ENCODE assay signal across 9 cellular contexts in the genomic region with DNA sequence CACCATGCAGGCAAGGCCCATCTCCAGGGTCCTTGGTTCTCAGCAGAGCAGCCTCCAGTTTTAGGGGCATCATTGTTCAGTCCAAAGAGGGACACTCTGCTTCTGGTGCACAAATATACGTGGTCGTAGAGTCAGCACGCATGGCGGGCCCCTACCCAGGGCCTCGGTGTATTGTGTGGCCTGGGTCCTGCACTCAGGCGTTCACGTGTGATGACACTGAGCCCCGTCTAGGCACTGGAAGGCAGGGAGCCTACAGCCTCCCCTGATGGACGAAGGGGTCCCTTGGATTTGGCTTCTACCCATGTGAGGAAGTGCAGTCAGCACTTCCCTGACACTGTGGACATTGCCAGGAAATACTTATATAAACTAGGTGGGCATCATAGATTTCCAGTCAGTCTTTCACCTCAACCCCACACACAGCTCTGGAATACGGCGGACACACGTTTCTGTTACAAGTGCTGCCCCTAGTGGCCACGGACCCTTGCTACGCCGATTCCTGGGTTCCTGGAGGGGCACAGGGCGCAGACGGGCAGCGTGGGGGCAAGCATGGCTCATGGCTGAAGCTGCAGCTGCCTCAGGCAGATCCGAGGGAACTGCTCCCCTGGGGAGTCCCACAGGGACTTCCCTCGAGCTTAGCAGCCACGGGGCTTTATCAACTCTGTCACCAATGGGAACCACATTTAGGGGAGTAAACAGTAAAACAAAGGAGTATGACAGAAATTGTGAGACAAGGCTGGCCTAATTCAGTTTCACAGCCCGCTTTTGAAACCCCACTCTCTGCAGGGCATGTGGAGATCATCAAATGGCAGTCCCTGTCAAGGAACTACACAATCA. TPM values are rescaled to one million over a fixed set of nuclear protein-coding genes. Genes with fewer than 3 reads are reported as not detected.
DNase-seq lines count a peak whose midpoint lies in the region; ATAC-seq and TF ChIP-seq lines count a peak whose summit lies in the region.
"Had no signal": no experiment of that assay in that cellular context is flagged by ENCODE, and none has a peak within 500 bp of the region (broad histone marks: within the 10 kb centered on the region; RNA-seq: fewer than 3 reads in every experiment).

No MANE protein-coding gene starts in this region.

- no peak overlapping the region for H3K4ac ChIP-seq in trophoblast cell (ENCODE audit: low read depth, low read length)

- H3K27me3 ChIP-seq in trophoblast cell (ENCODE audit: insufficient read depth, low read length) = no peaks in the 10 kb centered on the region
- H3K27me3 ChIP-seq in naive thymus-derived CD4-positive, alpha-beta T cell (ENCODE audit: control insufficient read depth in 2 of 2, insufficient read depth in 2 of 2, low read length in 2 of 2) = no peaks in the 10 kb centered on the region

- WGBS in trophoblast cell (ENCODE audit: extremely low coverage, insufficient coverage, insufficient read length) = no CpG with 5 or more reads among the region's 22 CpGs

- H3K23ac ChIP-seq in trophoblast cell (ENCODE audit: low read length) = no peak overlapping the region

- peak overlapping the region in 2 of 9 donors; percentile 2 to 15 for H3K27ac Mint-ChIP-seq in naive thymus-derived CD4-positive, alpha-beta T cell

- peaks cover 0 to 2% of the 10 kb centered on the region in 2 experiments for H3K4me1 ChIP-seq in trophoblast cell (ENCODE audit: control insufficient read depth in 1 of 2, insufficient read depth in 2 of 2, low read length in 2 of 2)
- no peaks in the 10 kb centered on the region for H3K4me1 ChIP-seq in naive thymus-derived CD4-positive, alpha-beta T cell (ENCODE audit: control insufficient read depth in 2 of 2, insufficient read depth in 2 of 2, low read length in 2 of 2)

- peaks cover under 1 to 3% of the 10 kb centered on the region in 2 experiments for H3K36me3 ChIP-seq in trophoblast cell (ENCODE audit: control insufficient read depth in 1 of 2, insufficient read depth in 2 of 2, low read length in 2 of 2)
- peaks cover 0 to 49% (median 0%) of the 10 kb centered on the region in 3 experiments for H3K36me3 ChIP-seq in naive thymus-derived CD4-positive, alpha-beta T cell (ENCODE audit: control insufficient read depth in 2 of 3, insufficient read depth in 3 of 3, low read length in 3 of 3)

- DNase-seq in DMS 273 (lab: John Stamatoyannopoulos, UW; ENCODE audit: unreplicated experiment) (peak; percentile 18), DMS 273 treated with DMSO at 0.1 percent for 48 hours (lab: John Stamatoyannopoulos, UW) (no peak), astrocyte of the cerebellum (ENCODE audit: low read depth) (no peak), trophoblast cell (peak; percentile 17 to 47), medulla oblongata (ENCODE audit: extremely low spot score) (no peak)
- no peak for DNase-seq in naive thymus-derived CD4-positive, alpha-beta T cell

- H3K27ac ChIP-seq in trophoblast cell (ENCODE audit: low read depth, low read length) = no peak overlapping the region
- no peak overlapping the region for H3K27ac ChIP-seq in naive thymus-derived CD4-positive, alpha-beta T cell (ENCODE audit: low read depth, low read length)

- peak; percentile 44 for TF ChIP-seq CTCF in astrocyte of the cerebellum (IDR thresholded peaks at IDR 0.05; ENCODE audit: low read depth, low read length, missing control alignments)

- no peaks in the 10 kb centered on the region for H3K79me1 ChIP-seq in trophoblast cell (ENCODE audit: low read length)

- peak; percentile 47 for ATAC-seq in HG02970 (IDR thresholded peaks at IDR 0.05; ENCODE audit: low FRiP score, unreplicated experiment)
- no peak for ATAC-seq in naive thymus-derived CD4-positive, alpha-beta T cell
- ATAC-seq in HG03175 (IDR thresholded peaks at IDR 0.05; ENCODE audit: unreplicated experiment) = no peak

- H3K18ac ChIP-seq in trophoblast cell (ENCODE audit: low read length) = no peak overlapping the region

- H3K36me3 Mint-ChIP-seq in naive thymus-derived CD4-positive, alpha-beta T cell = peaks cover 0 to 28% (median 1%) of the 10 kb centered on the region in 5 donors
- H3K36me3 Mint-ChIP-seq: natural killer cell treated with Interleukin-12 subunit alpha and Interleukin-12 subunit beta and Interleukin-15 and Interleukin-18, amount 100 ng/mL, for 72 hours had no signal

- peaks cover 0 to 9% (median 0%) of the 10 kb centered on the region in 7 donors for H3K4me1 Mint-ChIP-seq in naive thymus-derived CD4-positive, alpha-beta T cell

- H4K12ac ChIP-seq in trophoblast cell (ENCODE audit: low read depth, low read length) = no peak overlapping the region

- no peak overlapping the region for H2BK12ac ChIP-seq in trophoblast cell (ENCODE audit: low read length)

- CTCF ChIA-PET in naive thymus-derived CD4-positive, alpha-beta T cell (lab: Charles Lee) = interaction anchor here (1.2 to 1.6 kb wide), 2 partner anchors 12 to 38 kb away, joined by 3 read pairs; no protein-coding TSS in a partner anchor

- intact Hi-C loops in naive thymus-derived CD4-positive, alpha-beta T cell (cut with micrococcal nuclease) = no loop called here

- H3K79me2 ChIP-seq in trophoblast cell (ENCODE audit: control insufficient read depth, insufficient read depth, low read length, poor library complexity) = no peaks in the 10 kb centered on the region

- H2BK5ac ChIP-seq in trophoblast cell (ENCODE audit: low read depth, low read length, poor library complexity) = no peak overlapping the region

- H3K4me3 Mint-ChIP-seq in naive thymus-derived CD4-positive, alpha-beta T cell = no peak overlapping the region
- H3K4me3 Mint-ChIP-seq: natural killer cell treated with Interleukin-12 subunit alpha and Interleukin-12 subunit beta and Interleukin-15 and Interleukin-18, amount 100 ng/mL, for 72 hours had no signal

- H2BK120ac ChIP-seq in trophoblast cell (ENCODE audit: insufficient read depth, low read length, poor library complexity) = no peak overlapping the region

- no peak overlapping the region for H3K14ac ChIP-seq in trophoblast cell (ENCODE audit: low read length)

- POLR2A ChIA-PET in naive thymus-derived CD4-positive, alpha-beta T cell (lab: Charles Lee) = interaction anchor here (0.8 kb wide), 1 partner anchor 11 kb away, joined by 3 read pairs; no protein-coding TSS in a partner anchor

- H4K91ac ChIP-seq in trophoblast cell (ENCODE audit: low read depth, low read length) = no peak overlapping the region

- H3K4me2 ChIP-seq in trophoblast cell (ENCODE audit: low read length) = no peak overlapping the region

- H3K27me3 Mint-ChIP-seq in naive thymus-derived CD4-positive, alpha-beta T cell = no peaks in the 10 kb centered on the region
- H3K27me3 Mint-ChIP-seq: natural killer cell treated with Interleukin-12 subunit alpha and Interleukin-12 subunit beta and Interleukin-15 and Interleukin-18, amount 100 ng/mL, for 72 hours had no signal

- H2AK5ac ChIP-seq in trophoblast cell (ENCODE audit: low read length) = no peak overlapping the region

- no peak overlapping the region for H3K9ac ChIP-seq in trophoblast cell (ENCODE audit: low read length)

- H3K4me3 ChIP-seq in astrocyte of the cerebellum (ENCODE audit: low read depth, low read length) = no peak overlapping the region
- no peak overlapping the region for H3K4me3 ChIP-seq in trophoblast cell (ENCODE audit: low read depth, low read length)
- no peak overlapping the region for H3K4me3 ChIP-seq in naive thymus-derived CD4-positive, alpha-beta T cell (ENCODE audit: low read length)

- no peak overlapping the region for H4K8ac ChIP-seq in trophoblast cell (ENCODE audit: low read depth, low read length)

- in situ Hi-C loops in astrocyte of the cerebellum (cut with HindIII; ENCODE audit: low sequenced_read_pairs) = no loop called here

- no peaks in the 10 kb centered on the region for H3K9me3 Mint-ChIP-seq in naive thymus-derived CD4-positive, alpha-beta T cell
- H3K9me3 Mint-ChIP-seq: natural killer cell treated with Interleukin-12 subunit alpha and Interleukin-12 subunit beta and Interleukin-15 and Interleukin-18, amount 100 ng/mL, for 72 hours had no signal

- no peaks in the 10 kb centered on the region for H3K9me3 ChIP-seq in trophoblast cell (ENCODE audit: insufficient read depth, low read depth, low read length)
- no peaks in the 10 kb centered on the region for H3K9me3 ChIP-seq in naive thymus-derived CD4-positive, alpha-beta T cell (ENCODE audit: control insufficient read depth in 2 of 3, low read length in 3 of 3)

- H2AFZ ChIP-seq in trophoblast cell (ENCODE audit: insufficient read depth, low read length, poor library complexity) = no peak overlapping the region

RNA-seq across cellular contexts. Expression of a gene that starts 25.4 kb away (rescaled TPM):
- polyA plus RNA-seq in trophoblast cell (2013) = 1.2 and 1.3 TPM in 2 replicates
- total RNA-seq in naive thymus-derived CD4-positive, alpha-beta T cell = 1 to 10 TPM; 3.0 to 5.5 (median 3.2) TPM
- 1 to 10 TPM in 1 of 2 donors, under 1 TPM in 1; 0.91 to 2.9 TPM for polyA plus RNA-seq in naive thymus-derived CD4-positive, alpha-beta T cell

RNA-seq across cellular contexts. Expression of a gene that starts 39.3 kb away (rescaled TPM):
- 3.7 TPM in 2 replicates for polyA plus RNA-seq in trophoblast cell (2013)
- total RNA-seq in naive thymus-derived CD4-positive, alpha-beta T cell = 10 to 100 TPM; 13.8 to 35.9 (median 19.5) TPM
- 10 to 100 TPM; 21.0 to 25.0 TPM for polyA plus RNA-seq in naive thymus-derived CD4-positive, alpha-beta T cell

RNA-seq across cellular contexts. Expression of a gene that starts 54.5 kb away (rescaled TPM):
- polyA plus RNA-seq in trophoblast cell (2013) = 18.0 and 18.7 TPM in 2 replicates
- 1 to 10 TPM; 3.1 to 6.0 (median 4.2) TPM for total RNA-seq in naive thymus-derived CD4-positive, alpha-beta T cell
- 1 to 10 TPM; 3.8 to 4.6 TPM for polyA plus RNA-seq in naive thymus-derived CD4-positive, alpha-beta T cell

Comparison
In these comparisons a context has a peak if more than half of its experiments do, and no peak if none do; other contexts are left out.
1. DNase-seq: peak in DMS 273 (single experiment) and trophoblast cell (2 of 2); none in DMS 273 treated with DMSO at 0.1 percent for 48 hours (single experiment), astrocyte of the cerebellum (single experiment), naive thymus-derived CD4-positive, alpha-beta T cell (0 of 9) and medulla oblongata (single experiment).